7 cellular contexts compared by ENCODE assay signal in genomic region chr1:104132386-104132973, GRCh38.
DNase-seq lines count a peak whose midpoint lies in the region; ATAC-seq and TF ChIP-seq lines count a peak whose summit lies in the region.

No MANE protein-coding gene starts in this region.

- H3K9me3 ChIP-seq in OCI-LY3 (ENCODE audit: insufficient read depth, low read length): no peaks in the 10 kb centered on the region
- no peaks in the 10 kb centered on the region for H3K9me3 ChIP-seq in iPS DF 6.9 (ENCODE audit: control insufficient read depth, insufficient read depth, low read length)

- H2AFZ ChIP-seq in OCI-LY3 (ENCODE audit: low read depth, low read length): peak overlapping the region; percentile 52; the same call in 1 of the 2 replicates

- peak; percentile 55 for TF ChIP-seq CTCF in OCI-LY3 (IDR thresholded peaks at IDR 0.05; ENCODE audit: low read depth, low read length)

- no peaks in the 10 kb centered on the region for H4K20me1 ChIP-seq in OCI-LY3 (ENCODE audit: insufficient read depth, low read length)

- H3K27ac ChIP-seq in OCI-LY3 (ENCODE audit: low read length): no peak overlapping the region
- H3K27ac ChIP-seq in iPS DF 6.9 (ENCODE audit: low read length): no peak overlapping the region

- H3K4me3 ChIP-seq in OCI-LY3 (ENCODE audit: low read length): no peak overlapping the region
- no peak overlapping the region for H3K4me3 ChIP-seq in iPS DF 6.9 (ENCODE audit: low read length)

- H3K79me2 ChIP-seq in OCI-LY3 (ENCODE audit: low read length): no peaks in the 10 kb centered on the region

- H3K9ac ChIP-seq in OCI-LY3 (ENCODE audit: low read length): no peak overlapping the region

- H3K4me1 ChIP-seq in OCI-LY3 (ENCODE audit: low read length): peaks cover 5% of the 10 kb centered on the region
- H3K4me1 ChIP-seq in iPS DF 6.9 (ENCODE audit: control insufficient read depth, insufficient read depth, low read length): no peaks in the 10 kb centered on the region

- H3K27me3 ChIP-seq in OCI-LY3 (ENCODE audit: low read depth, low read length) (no peaks in the 10 kb centered on the region), iPS DF 6.9 (ENCODE audit: control insufficient read depth, insufficient read depth, low read length) (no peaks in the 10 kb centered on the region)

- DNase-seq in iPS DF 6.9 (ENCODE audit: low read depth, low spot score): peak; percentile 41
- DNase-seq in activated CD4-positive, alpha-beta T cell treated with anti-CD3 and anti-CD28 coated beads for 48 hours: no peak

- H3K36me3 ChIP-seq in OCI-LY3 (replicated peaks; ENCODE audit: low read depth, low read length): no peaks in the 10 kb centered on the region
- H3K36me3 ChIP-seq in iPS DF 6.9 (ENCODE audit: control insufficient read depth, insufficient read depth, low read length): no peaks in the 10 kb centered on the region

- ATAC-seq in GM18867 (IDR thresholded peaks at IDR 0.05; ENCODE audit: unreplicated experiment) (peak; percentile 80), HG03442 (IDR thresholded peaks at IDR 0.05; ENCODE audit: unreplicated experiment) (peak; percentile 76), GM21576 (IDR thresholded peaks at IDR 0.05; ENCODE audit: unreplicated experiment) (no peak), HG03457 (IDR thresholded peaks at IDR 0.05; ENCODE audit: unreplicated experiment) (no peak)

- no peak overlapping the region for H3K4me2 ChIP-seq in OCI-LY3 (ENCODE audit: low read length)

Comparison
In these comparisons a context has a peak if more than half of its experiments do, and no peak if none do; other contexts are left out.
1. ATAC-seq: peak in GM18867 (single experiment) and HG03442 (single experiment); none in GM21576 (single experiment) and HG03457 (single experiment).